In genomic region chr3:138944842-138945645, GRCh38 we compare ENCODE assay signal across 8 cellular contexts. TPM values are rescaled to one million over a fixed set of nuclear protein-coding genes. Genes with fewer than 3 reads are reported as not detected.
DNase-seq lines count a peak whose midpoint lies in the region; ATAC-seq and TF ChIP-seq lines count a peak whose summit lies in the region.

No MANE protein-coding gene starts in this region.

- dilution Hi-C loops in IMR-90 (cut with HindIII; ENCODE audit: low sequenced_read_pairs, unreplicated experiment): no loop called here

- no peak for TF ChIP-seq POLR2A in IMR-90 (IDR thresholded peaks at IDR 0.05; ENCODE audit: low read depth, low read length)

- H3K27ac ChIP-seq in ACC112 (ENCODE audit: low read depth, low read length): no peak overlapping the region
- H3K27ac ChIP-seq in IMR-90 (ENCODE audit: insufficient read depth, low read length): no peak overlapping the region
- H3K27ac ChIP-seq in brain microvascular endothelial cell: no peak overlapping the region
- no peak overlapping the region for H3K27ac ChIP-seq in mesodermal cell (ENCODE audit: low read depth, low read length, severe bottlenecking)

- TF ChIP-seq CTCF in IMR-90 (conservative IDR thresholded peaks at IDR 0.05; ENCODE audit: low read depth, low read length) (no peak), brain microvascular endothelial cell (IDR thresholded peaks at IDR 0.05; ENCODE audit: low read depth, low read length, missing control alignments) (no peak), GM13977 (IDR thresholded peaks at IDR 0.05; ENCODE audit: extremely low read depth, insufficient read depth, missing control alignments) (no peak)

- no peak overlapping the region; the same call in 1 of the 2 replicates for H3K23ac ChIP-seq in IMR-90 (ENCODE audit: low read depth, low read length)

- H2AFZ ChIP-seq in ACC112 (ENCODE audit: low read length, unreplicated experiment): no peak overlapping the region
- H2AFZ ChIP-seq in IMR-90 (replicated peaks; ENCODE audit: low read length, poor library complexity): peak overlapping the region; percentile 60

- H2BK120ac ChIP-seq in IMR-90 (ENCODE audit: low read depth, low read length): no peak overlapping the region

- BruUV-seq in IMR-90 (replicated peaks; lab: Mats Ljungman, UMichigan): no TSS peak

- peaks cover 98% of the 10 kb centered on the region for H3K27me3 ChIP-seq in ACC112 (ENCODE audit: insufficient read depth, low read length)
- H3K27me3 ChIP-seq in IMR-90 (ENCODE audit: control insufficient read depth, insufficient read depth, low read length): peaks cover 97% of the 10 kb centered on the region
- H3K27me3 ChIP-seq in brain microvascular endothelial cell (replicated peaks): peaks cover 93% of the 10 kb centered on the region

- no peak overlapping the region for H4K8ac ChIP-seq in IMR-90 (ENCODE audit: low read depth in 2 of 2, low read length in 2 of 2)

- no peak overlapping the region for H2AK5ac ChIP-seq in IMR-90 (ENCODE audit: low read depth, low read length)

- no peak overlapping the region for H3K56ac ChIP-seq in IMR-90 (ENCODE audit: extremely low read depth, insufficient read depth, low read length)

- TF ChIP-seq RAD21 in IMR-90 (IDR thresholded peaks at IDR 0.05; ENCODE audit: low read length): no peak

- no peak overlapping the region for H3K4me2 ChIP-seq in IMR-90 (ENCODE audit: low read depth, low read length)

- no peak overlapping the region for H3K14ac ChIP-seq in IMR-90 (replicated peaks; ENCODE audit: low read depth, low read length)

- no peak overlapping the region for H3K18ac ChIP-seq in IMR-90 (ENCODE audit: low read depth, low read length)

- H3K4me1 ChIP-seq in ACC112 (ENCODE audit: control insufficient read depth, insufficient read depth, low read length, unreplicated experiment) (no peaks in the 10 kb centered on the region), IMR-90 (ENCODE audit: control insufficient read depth, insufficient read depth, low read length) (peaks cover 2% of the 10 kb centered on the region; the same call in 1 of the 2 replicates), mesodermal cell (ENCODE audit: control insufficient read depth, insufficient read depth, low read length, poor library complexity, severe bottlenecking) (peaks cover 24% of the 10 kb centered on the region)

- DNase-seq in IMR-90: no peak
- no peak for DNase-seq in brain microvascular endothelial cell
- DNase-seq in GM13977 (ENCODE audit: low spot score): no peak
- no peak for DNase-seq in central memory CD4-positive, alpha-beta T cell
- no peak for DNase-seq in NCI-H2196 treated with DMSO at 0.1 percent for 48 hours (lab: John Stamatoyannopoulos, UW; ENCODE audit: unreplicated experiment)

- H4K91ac ChIP-seq in IMR-90 (ENCODE audit: insufficient read depth, low read depth, low read length): no peak overlapping the region

- H2BK5ac ChIP-seq in IMR-90 (ENCODE audit: low read depth, low read length, poor library complexity, severe bottlenecking): no peak overlapping the region

- H3K9me3 ChIP-seq in IMR-90 (ENCODE audit: control insufficient read depth, insufficient read depth, low read length) (peaks cover 7% of the 10 kb centered on the region), mesodermal cell (ENCODE audit: control insufficient read depth, low read length) (no peaks in the 10 kb centered on the region)

- H2BK20ac ChIP-seq in IMR-90 (ENCODE audit: low read depth, low read length): no peak overlapping the region

- no peak overlapping the region for H2AK9ac ChIP-seq in IMR-90 (replicated peaks; ENCODE audit: low read depth, low read length, poor library complexity)

- in situ Hi-C loops in IMR-90 (cut with MboI; ENCODE audit: low sequenced_read_pairs): no loop called here
- in situ Hi-C loops in brain microvascular endothelial cell (cut with HindIII; ENCODE audit: low pct_ligation_motif_present, low sequenced_read_pairs): loop anchor here (25.0 kb wide), 1 partner anchor 367 kb away; no protein-coding TSS in a partner anchor
- in situ Hi-C loops in GM13977 (cut with MboI; ENCODE audit: low pct_unique_long_range_greater_than_20kb, low sequenced_read_pairs, unreplicated experiment): loop anchor here (25.0 kb wide), 2 partner anchors 367 to 483 kb away; no protein-coding TSS in a partner anchor

- ATAC-seq in IMR-90 (ENCODE audit: low read depth) (no peak), esophagus mucosa (no peak)

- no peak overlapping the region for H4K5ac ChIP-seq in IMR-90 (ENCODE audit: low read depth, low read length)

- no peaks in the 10 kb centered on the region for H3K79me2 ChIP-seq in ACC112 (ENCODE audit: control insufficient read depth, insufficient read depth, low read length, unreplicated experiment)

- intact Hi-C loops in IMR-90 (cut with micrococcal nuclease): no loop called here

- peaks cover 10% of the 10 kb centered on the region for H4K20me1 ChIP-seq in IMR-90 (ENCODE audit: insufficient read depth, low read length)

- no peak overlapping the region for H2BK15ac ChIP-seq in IMR-90 (ENCODE audit: low read depth, low read length)

- no peaks in the 10 kb centered on the region for H3K79me1 ChIP-seq in IMR-90 (ENCODE audit: low read depth in 1 of 2, low read length in 2 of 2)

- CTCF ChIA-PET in IMR-90 (lab: Yijun Ruan, JAX): interaction anchor here (0.6 to 0.9 kb wide), 2 partner anchors 9 to 253 kb away, joined by 3 to 4 read pairs; no protein-coding TSS in a partner anchor

- POLR2A ChIA-PET in IMR-90 (lab: Charles Lee; ENCODE audit: unreplicated experiment): no interaction called here

- no peak overlapping the region for H3K9ac ChIP-seq in IMR-90 (ENCODE audit: low read depth, low read length)

- H3K9me1 ChIP-seq in IMR-90 (ENCODE audit: insufficient read depth, low read length): 0 out of 2 replicates have a peak, but pooled peaks cover 3% of the 10 kb centered on the region

- no peak overlapping the region for H3K4ac ChIP-seq in IMR-90 (ENCODE audit: low read depth, low read length)

- no peaks in the 10 kb centered on the region for H3K36me3 ChIP-seq in ACC112 (ENCODE audit: insufficient read depth, low read length)
- no peaks in the 10 kb centered on the region for H3K36me3 ChIP-seq in IMR-90 (ENCODE audit: control insufficient read depth, insufficient read depth, low read length)
- H3K36me3 ChIP-seq in brain microvascular endothelial cell (replicated peaks): no peaks in the 10 kb centered on the region
- no peaks in the 10 kb centered on the region for H3K36me3 ChIP-seq in mesodermal cell (ENCODE audit: control insufficient read depth, insufficient read depth, low read length)

- WGBS in IMR-90 (ENCODE audit: extremely low coverage in 2 of 2, insufficient read length in 1 of 2), 2 experiments: 5% methylated on average over 49 of the region's 83 CpGs; no CpG with 5 or more reads in 1 of the 2 experiments
- WGBS in mesodermal cell (ENCODE audit: insufficient coverage in 2 of 2), 2 experiments: 2% methylated on average over 58 to 66 of the region's 83 CpGs

- H3K4me3 ChIP-seq in ACC112 (ENCODE audit: low read depth, low read length): peak overlapping the region; percentile 55
- H3K4me3 ChIP-seq in IMR-90 (ENCODE audit: insufficient read depth, low read depth, low read length): no peak overlapping the region
- H3K4me3 ChIP-seq in brain microvascular endothelial cell (ENCODE audit: low read depth, low read length): peak overlapping the region; percentile 15
- H3K4me3 ChIP-seq in mesodermal cell (ENCODE audit: extremely low read depth, insufficient read depth, low read length, poor library complexity, severe bottlenecking): peak overlapping the region; percentile 27

TF ChIP-seq in IMR-90, 13 proteins besides CTCF, POLR2A, EP300 and RAD21:
- TF ChIP-seq MXI1 (IDR thresholded peaks at IDR 0.05; ENCODE audit: borderline replicate concordance, low read depth, low read length): no peak
- no peak for TF ChIP-seq SMC3 (IDR thresholded peaks at IDR 0.05; ENCODE audit: low read depth, low read length)
- TF ChIP-seq USF2 (IDR thresholded peaks at IDR 0.05; ENCODE audit: low read depth, low read length): no peak
- TF ChIP-seq NFE2L2 (IDR thresholded peaks at IDR 0.05; ENCODE audit: low read depth, low read length): no peak

RNA-seq across cellular contexts. Expression of gene FOXL2, which starts 1.9 kb away (rescaled TPM):
- total RNA-seq in IMR-90 (2012; rRNA removed) (not detected in 2 replicates), esophagus mucosa (not detected)
- 0.07 TPM in 2 replicates for polyA plus RNA-seq in IMR-90 (2012; rRNA removed)
- 0.14 TPM in 1 of 2 replicates, not detected in the other for polyA plus RNA-seq in IMR-90 (2012; cell fraction: cytosol; rRNA removed)
- polyA plus RNA-seq in IMR-90 (2012; cell fraction: nucleus; rRNA removed; ENCODE audit: low replicate concordance): 0.06 and 0.12 TPM in 2 replicates
- 0.96 TPM for polyA plus RNA-seq in mesodermal cell (2013, experiment 1 of 2)
- polyA plus RNA-seq in mesodermal cell (2013, experiment 2 of 2): 0.91 TPM

RNA-seq across cellular contexts. Expression of gene FOXL2NB, which starts 2.0 kb away (rescaled TPM):
- total RNA-seq in IMR-90 (2012; rRNA removed): under 0.01 TPM in 1 of 2 replicates, not detected in the other
- 0.05 TPM in 1 of 2 replicates, not detected in the other for polyA plus RNA-seq in IMR-90 (2012; rRNA removed)
- polyA plus RNA-seq in IMR-90 (2012; cell fraction: cytosol; rRNA removed): 0.01 and 0.09 TPM in 2 replicates
- 0.13 and 0.22 TPM in 2 replicates for polyA plus RNA-seq in IMR-90 (2012; cell fraction: nucleus; rRNA removed; ENCODE audit: low replicate concordance)
- 0.41 TPM for polyA plus RNA-seq in mesodermal cell (2013, experiment 1 of 2)
- polyA plus RNA-seq in mesodermal cell (2013, experiment 2 of 2): 0.96 TPM
- not detected for total RNA-seq in esophagus mucosa
